Comparison of ENCODE assay signal across 22 cellular contexts in genomic region chr5:137880313-137880712, GRCh38. TPM values are rescaled to one million over a fixed set of nuclear protein-coding genes. Genes with fewer than 3 reads are reported as not detected.
DNase-seq lines count a peak whose midpoint lies in the region; ATAC-seq, FAIRE-seq and TF ChIP-seq lines count a peak whose summit lies in the region.
"Had no signal": no experiment of that assay in that cellular context is flagged by ENCODE, and none has a peak within 500 bp of the region (broad histone marks: within the 10 kb centered on the region; RNA-seq: fewer than 3 reads in every experiment).

No MANE protein-coding gene starts in this region.

- H3K4me1 ChIP-seq in gastrocnemius medialis, result peaks cover 51 to 84% of the 10 kb centered on the region in 2 donors
- H3K4me1 ChIP-seq: stomach had no signal

- H3K9me3 ChIP-seq in gastrocnemius medialis, result no peaks in the 10 kb centered on the region
- H3K9me3 ChIP-seq: stomach had no signal

- DNase-seq in HPDE6-E6E7 (ENCODE audit: extremely low spot score), result peak; percentile 4
- DNase-seq in coronary artery (ENCODE audit: low spot score), result no peak
- no peak for DNase-seq in left ventricle myocardium superior
- DNase-seq in gastrocnemius medialis, result peak; percentile 57 to 59
- DNase-seq in chondrocyte (ENCODE audit: low spot score), result no peak
- no peak for DNase-seq in mesenteric fat pad (ENCODE audit: low spot score)
- no peak for DNase-seq in HTR-8/SVneo (ENCODE audit: insufficient read length, low spot score)
- DNase-seq: activated CD4-positive, alpha-beta memory T cell treated with anti-CD3 and anti-CD28 coated beads, Interleukin-2, amount 10 ng/mL, durations not matched to agents 7 days and 5 days; activated naive CD8-positive, alpha-beta T cell treated with anti-CD3 and anti-CD28 coated beads, Interleukin-2, amount 10 ng/mL, durations not matched to agents 7 days and 5 days; CD4-positive, alpha-beta memory T cell; NCI-H446; nephron progenitor cell; NK-92 treated with Interleukin-12 subunit alpha and Interleukin-12 subunit beta, amount 100 ng/mL, for 24 hours; retina; stimulated activated CD4-positive, alpha-beta T cell treated with anti-CD3 and anti-CD28 coated beads, Interleukin-1b, Interleukin-23, amount 100 ng/mL, for 48 hours; stomach had no signal

- peak; percentile 95 for ATAC-seq in left ventricle myocardium superior
- peak; percentile 94 to 96 for ATAC-seq in gastrocnemius medialis
- ATAC-seq in GM21526 (IDR thresholded peaks at IDR 0.05; ENCODE audit: low FRiP score, unreplicated experiment), result no peak

- intact Hi-C loops in left ventricle myocardium superior (cut with micrococcal nuclease), result loop anchor here (10.0 kb wide), 1 partner anchor 46 kb away; no protein-coding TSS in a partner anchor
- intact Hi-C loops in gastrocnemius medialis (cut with DNase I; ENCODE audit: low total_unique reads), result loop anchor here (2.0 kb wide), 1 partner anchor 44 kb away; no protein-coding TSS in a partner anchor

- H3K27ac ChIP-seq in coronary artery, result peak overlapping the region; percentile 62 to 72
- H3K27ac ChIP-seq in gastrocnemius medialis, result peak overlapping the region; percentile 87 to 97 (median 90)
- H3K27ac ChIP-seq: stomach, VCaP had no signal

- H3K4me1 Mint-ChIP-seq in chondrocyte (ENCODE audit: low read depth), result peaks cover 6% of the 10 kb centered on the region
- H3K4me1 Mint-ChIP-seq: activated CD4-positive, alpha-beta memory T cell treated with anti-CD3 and anti-CD28 coated beads, Interleukin-2, amount 10 ng/mL, durations not matched to agents 7 days and 5 days; activated naive CD8-positive, alpha-beta T cell treated with anti-CD3 and anti-CD28 coated beads, Interleukin-2, amount 10 ng/mL, durations not matched to agents 7 days and 5 days; CD4-positive, alpha-beta memory T cell; nephron progenitor cell had no signal

- TF ChIP-seq CTCF in coronary artery (IDR thresholded peaks at IDR 0.05), result no peak
- TF ChIP-seq CTCF in gastrocnemius medialis (IDR thresholded peaks at IDR 0.05 in 4 of 5, conservative IDR thresholded peaks at IDR 0.05 in 1 of 5), result no peak
- TF ChIP-seq CTCF in chondrocyte (IDR thresholded peaks at IDR 0.05), result no peak

- H3K36me3 Mint-ChIP-seq in chondrocyte (ENCODE audit: low read depth), result no peaks in the 10 kb centered on the region

- in situ Hi-C loops in gastrocnemius medialis (cut with MboI; ENCODE audit: low sequenced_read_pairs in 4 of 4), result loop anchor here in 1 of 4 donors (10.0 kb wide), 1 partner anchor 46 kb away; no protein-coding TSS in a partner anchor

- no peak overlapping the region for H3K4me3 Mint-ChIP-seq in chondrocyte (ENCODE audit: unreplicated experiment)
- H3K4me3 Mint-ChIP-seq: activated CD4-positive, alpha-beta memory T cell treated with anti-CD3 and anti-CD28 coated beads, Interleukin-2, amount 10 ng/mL, durations not matched to agents 7 days and 5 days; activated naive CD8-positive, alpha-beta T cell treated with anti-CD3 and anti-CD28 coated beads, Interleukin-2, amount 10 ng/mL, durations not matched to agents 7 days and 5 days; CD4-positive, alpha-beta memory T cell; nephron progenitor cell had no signal

- FAIRE-seq in HTR-8/SVneo (lab: Jason Lieb, UNC), result no peak

- peaks cover 3% of the 10 kb centered on the region for H3K27me3 Mint-ChIP-seq in chondrocyte (ENCODE audit: low read depth)
- H3K27me3 Mint-ChIP-seq: activated CD4-positive, alpha-beta memory T cell treated with anti-CD3 and anti-CD28 coated beads, Interleukin-2, amount 10 ng/mL, durations not matched to agents 7 days and 5 days; activated naive CD8-positive, alpha-beta T cell treated with anti-CD3 and anti-CD28 coated beads, Interleukin-2, amount 10 ng/mL, durations not matched to agents 7 days and 5 days; CD4-positive, alpha-beta memory T cell had no signal

- H3K27me3 ChIP-seq in gastrocnemius medialis, result no peaks in the 10 kb centered on the region
- H3K27me3 ChIP-seq: stomach had no signal

- H3K36me3 ChIP-seq in gastrocnemius medialis, result peaks cover 0 to 68% of the 10 kb centered on the region in 2 donors
- H3K36me3 ChIP-seq: stomach had no signal

- TF ChIP-seq POLR2A in gastrocnemius medialis (IDR thresholded peaks at IDR 0.05), result peak; percentile 13 to 72

- H3K4me3 ChIP-seq in coronary artery (no peak overlapping the region), gastrocnemius medialis (peak overlapping the region in 2 of 4 donors; percentile 4 to 25)
- H3K4me3 ChIP-seq: lung, stomach had no signal

- H3K9me3 Mint-ChIP-seq in chondrocyte (ENCODE audit: low read depth), result no peaks in the 10 kb centered on the region
- H3K9me3 Mint-ChIP-seq: activated CD4-positive, alpha-beta memory T cell treated with anti-CD3 and anti-CD28 coated beads, Interleukin-2, amount 10 ng/mL, durations not matched to agents 7 days and 5 days; activated naive CD8-positive, alpha-beta T cell treated with anti-CD3 and anti-CD28 coated beads, Interleukin-2, amount 10 ng/mL, durations not matched to agents 7 days and 5 days; nephron progenitor cell had no signal

- H3K27ac Mint-ChIP-seq in chondrocyte (ENCODE audit: unreplicated experiment), result no peak overlapping the region
- H3K27ac Mint-ChIP-seq: activated CD4-positive, alpha-beta memory T cell treated with anti-CD3 and anti-CD28 coated beads, Interleukin-2, amount 10 ng/mL, durations not matched to agents 7 days and 5 days; activated naive CD8-positive, alpha-beta T cell treated with anti-CD3 and anti-CD28 coated beads, Interleukin-2, amount 10 ng/mL, durations not matched to agents 7 days and 5 days; CD4-positive, alpha-beta memory T cell; nephron progenitor cell had no signal

RNA-seq across cellular contexts. Expression of gene PKD2L2, which starts 8.9 kb away (rescaled TPM):
- total RNA-seq in left ventricle myocardium superior (0.55 TPM), gastrocnemius medialis (1 to 10 TPM in 1 of 4 donors, under 1 TPM in 2, not detected in 1; 0.70 to 4.8 (median 0.94) TPM), chondrocyte (not detected in 3 replicates), mesenteric fat pad (not detected)
- total RNA-seq: activated naive CD8-positive, alpha-beta T cell treated with anti-CD3 and anti-CD28 coated beads, Interleukin-2, amount 10 ng/mL, durations not matched to agents 7 days and 5 days; CD4-positive, alpha-beta memory T cell; fibroblast of villous mesenchyme; lung; stomach; T-helper 1 cell treated with Interleukin-12 subunit alpha and Interleukin-12 subunit beta and Interleukin-4 antibody, amounts not matched to agents 30 ng/mL and 1 ng/mL, for 36 hours had no signal

RNA-seq across cellular contexts. Expression of gene MYOT, which starts 12.7 kb away (rescaled TPM):
- total RNA-seq in left ventricle myocardium superior, result 8.7 TPM
- total RNA-seq in gastrocnemius medialis, result 100 to 1,000 TPM in 3 of 4 donors, 10 to 100 TPM in 1; 99.0 to 801 (median 294) TPM
- total RNA-seq in chondrocyte, result not detected in 3 replicates
- 0.64 TPM for total RNA-seq in mesenteric fat pad
- total RNA-seq: activated CD4-positive, alpha-beta memory T cell treated with anti-CD3 and anti-CD28 coated beads, Interleukin-2, amount 10 ng/mL, durations not matched to agents 7 days and 5 days; activated naive CD8-positive, alpha-beta T cell treated with anti-CD3 and anti-CD28 coated beads, Interleukin-2, amount 10 ng/mL, durations not matched to agents 7 days and 5 days; CD4-positive, alpha-beta memory T cell; fibroblast of villous mesenchyme; M059J; T-helper 1 cell treated with Interleukin-12 subunit alpha and Interleukin-12 subunit beta and Interleukin-4 antibody, amounts not matched to agents 30 ng/mL and 1 ng/mL, for 36 hours had no signal

Comparison
In these comparisons a context has a peak if more than half of its experiments do, and no peak if none do; other contexts are left out.
1. DNase-seq: peak in HPDE6-E6E7 (single experiment) and gastrocnemius medialis (2 of 2); none in coronary artery (single experiment), left ventricle myocardium superior (single experiment), chondrocyte (single experiment), mesenteric fat pad (single experiment) and HTR-8/SVneo (single experiment).
2. RNA of gene MYOT, which starts 12.7 kb away (total RNA-seq): 99.0 to 801 TPM in gastrocnemius medialis; 8.7 TPM in left ventricle myocardium superior (single experiment), 0.64 TPM in mesenteric fat pad (single experiment) and not detected in chondrocyte; every median in the first group is over 10 times any median in the second.